ENCODE assay signal across 8 cellular contexts in the genomic region with DNA sequence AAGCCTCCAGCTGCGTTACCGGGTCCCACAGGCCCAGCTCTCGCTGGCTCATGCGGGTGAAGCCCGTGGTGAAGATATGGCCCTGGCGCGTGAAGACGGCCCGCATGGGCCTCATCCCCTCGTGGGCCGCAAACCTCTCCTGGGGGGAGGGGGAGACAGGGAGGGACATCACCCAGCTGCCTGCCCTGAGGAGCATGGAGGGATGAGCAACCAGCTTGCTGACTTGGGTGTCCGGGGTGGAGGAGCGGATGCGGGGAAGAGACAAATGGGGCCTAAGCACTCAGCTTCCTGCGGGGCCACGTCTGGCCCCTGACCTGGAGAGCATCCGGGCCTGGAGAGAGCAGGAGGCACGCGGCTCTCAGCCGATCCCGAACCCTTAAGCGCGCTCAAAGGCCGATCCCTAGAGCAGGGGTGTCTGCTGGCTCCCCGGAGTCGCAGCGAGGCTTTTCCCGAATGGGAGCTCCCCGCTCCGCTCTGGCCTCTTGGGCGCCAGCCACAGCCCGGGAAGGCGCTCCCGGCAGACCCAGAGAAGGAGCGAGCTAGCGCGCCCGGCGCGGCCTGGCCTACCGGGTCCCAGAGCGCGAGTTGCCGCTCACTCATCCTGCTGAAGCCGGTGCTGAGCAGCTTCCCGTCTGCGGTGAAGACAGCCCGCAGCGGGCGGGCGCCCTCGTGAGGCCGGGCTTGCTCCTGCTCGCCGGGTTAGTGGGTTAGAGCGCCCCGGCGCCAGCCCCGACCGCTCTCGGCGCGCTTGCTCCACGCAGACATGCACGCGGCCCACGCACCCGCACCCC. TPM values are rescaled to one million over a fixed set of nuclear protein-coding genes. Genes with fewer than 3 reads are reported as not detected.
A peak's percentile ranks its signal among the peaks of the same experiment; 100 is the strongest.
DNase-seq lines count a peak whose midpoint lies in the region; ATAC-seq and TF ChIP-seq lines count a peak whose summit lies in the region.

No MANE protein-coding gene starts in this region.

- peak; percentile 35 for ATAC-seq in GM21529 (IDR thresholded peaks at IDR 0.05; ENCODE audit: unreplicated experiment)
- ATAC-seq in activated CD8-positive, alpha-beta T cell treated with anti-CD3 and anti-CD28 coated beads, Interleukin-2, amount 10 ng/mL, durations not matched to agents 7 days and 5 days, result peak; percentile 43
- ATAC-seq in memory B cell (ENCODE audit: low read depth), result peak; percentile 57
- ATAC-seq in HG03457 (IDR thresholded peaks at IDR 0.05; ENCODE audit: unreplicated experiment), result no peak

- peaks cover 3% of the 10 kb centered on the region for H3K27me3 Mint-ChIP-seq in activated CD8-positive, alpha-beta T cell treated with anti-CD3 and anti-CD28 coated beads, Interleukin-2, amount 10 ng/mL, durations not matched to agents 7 days and 5 days (ENCODE audit: low read depth)
- no peaks in the 10 kb centered on the region for H3K27me3 Mint-ChIP-seq in memory B cell

- no peaks in the 10 kb centered on the region for H3K9me3 Mint-ChIP-seq in activated CD8-positive, alpha-beta T cell treated with anti-CD3 and anti-CD28 coated beads, Interleukin-2, amount 10 ng/mL, durations not matched to agents 7 days and 5 days (ENCODE audit: insufficient read depth)
- H3K9me3 Mint-ChIP-seq in memory B cell, result no peaks in the 10 kb centered on the region

- DNase-seq in AG09319 (ENCODE audit: extremely low read depth, low read depth) (no peak), NCI-H2107 treated with DMSO at 0.1 percent for 48 hours (lab: John Stamatoyannopoulos, UW; ENCODE audit: unreplicated experiment) (peak; percentile 49), memory B cell (ENCODE audit: low spot score in 2 of 2) (peak; percentile 83 to 89)
- DNase-seq in activated CD8-positive, alpha-beta T cell treated with anti-CD3 and anti-CD28 coated beads, Interleukin-2, amount 10 ng/mL, durations not matched to agents 7 days and 5 days, result peak; percentile 93
- peak; percentile 72 for DNase-seq in effector CD8-positive, alpha-beta T cell (lab: John Stamatoyannopoulos, UW)
- peak; percentile 76 for DNase-seq in stimulated activated CD8-positive, alpha-beta memory T cell treated with anti-CD3 and anti-CD28 coated beads, Interleukin-15, amount 100 ng/mL, for 1 hour (ENCODE audit: low read depth)

- peaks cover 67% of the 10 kb centered on the region for H3K4me1 Mint-ChIP-seq in activated CD8-positive, alpha-beta T cell treated with anti-CD3 and anti-CD28 coated beads, Interleukin-2, amount 10 ng/mL, durations not matched to agents 7 days and 5 days (ENCODE audit: low read depth)
- H3K4me1 Mint-ChIP-seq in memory B cell, result peaks cover 33% of the 10 kb centered on the region

- peak; percentile 58 for TF ChIP-seq CTCF in AG09319 (IDR thresholded peaks at IDR 0.05; ENCODE audit: low read depth, low read length)

- POLR2A ChIA-PET in activated CD8-positive, alpha-beta T cell treated with anti-CD3 and anti-CD28 coated beads, Interleukin-2, amount 10 ng/mL, durations not matched to agents 7 days and 5 days (lab: Charles Lee), result interaction anchor here (0.6 to 4.6 kb wide), 19 partner anchors 10 to 764 kb away, joined by 3 to 26 read pairs (median 5); a partner anchor contains a TSS

- H3K4me3 Mint-ChIP-seq in activated CD8-positive, alpha-beta T cell treated with anti-CD3 and anti-CD28 coated beads, Interleukin-2, amount 10 ng/mL, durations not matched to agents 7 days and 5 days, result peak overlapping the region; percentile 81
- peak overlapping the region; percentile 75 for H3K4me3 Mint-ChIP-seq in memory B cell

- CTCF ChIA-PET in activated CD8-positive, alpha-beta T cell treated with anti-CD3 and anti-CD28 coated beads, Interleukin-2, amount 10 ng/mL, durations not matched to agents 7 days and 5 days (lab: Charles Lee), result interaction anchor here (0.6 to 7.7 kb wide), 59 partner anchors 9 to 500 kb away, joined by 3 to 110 read pairs (median 6); a partner anchor contains a TSS

- H3K36me3 Mint-ChIP-seq in activated CD8-positive, alpha-beta T cell treated with anti-CD3 and anti-CD28 coated beads, Interleukin-2, amount 10 ng/mL, durations not matched to agents 7 days and 5 days (ENCODE audit: low read depth), result no peaks in the 10 kb centered on the region
- H3K36me3 Mint-ChIP-seq in memory B cell, result no peaks in the 10 kb centered on the region

- peak overlapping the region; percentile 94 for H3K27ac Mint-ChIP-seq in activated CD8-positive, alpha-beta T cell treated with anti-CD3 and anti-CD28 coated beads, Interleukin-2, amount 10 ng/mL, durations not matched to agents 7 days and 5 days
- H3K27ac Mint-ChIP-seq in memory B cell, result peak overlapping the region; percentile 32

RNA-seq across cellular contexts. Expression of a gene that starts 5.0 kb away (rescaled TPM):
- total RNA-seq in activated CD8-positive, alpha-beta T cell treated with anti-CD3 and anti-CD28 coated beads, Interleukin-2, amount 10 ng/mL, durations not matched to agents 7 days and 5 days, result 1 to 10 TPM; 6.2 to 6.3 TPM

RNA-seq across cellular contexts. Expression of a gene that starts 24.7 kb away (rescaled TPM):
- total RNA-seq in activated CD8-positive, alpha-beta T cell treated with anti-CD3 and anti-CD28 coated beads, Interleukin-2, amount 10 ng/mL, durations not matched to agents 7 days and 5 days, result 10 to 100 TPM; 11.2 to 12.5 TPM

RNA-seq across cellular contexts. Expression of a gene that starts 28.2 kb away (rescaled TPM):
- total RNA-seq in activated CD8-positive, alpha-beta T cell treated with anti-CD3 and anti-CD28 coated beads, Interleukin-2, amount 10 ng/mL, durations not matched to agents 7 days and 5 days, result 10 to 100 TPM; 72.7 to 75.1 TPM

RNA-seq across cellular contexts. Expression of a gene that starts 49.2 kb away (rescaled TPM):
- total RNA-seq in activated CD8-positive, alpha-beta T cell treated with anti-CD3 and anti-CD28 coated beads, Interleukin-2, amount 10 ng/mL, durations not matched to agents 7 days and 5 days, result 10 to 100 TPM; 96.7 to 97.9 TPM

RNA-seq across cellular contexts. Expression of a gene that starts 50.8 kb away (rescaled TPM):
- total RNA-seq in activated CD8-positive, alpha-beta T cell treated with anti-CD3 and anti-CD28 coated beads, Interleukin-2, amount 10 ng/mL, durations not matched to agents 7 days and 5 days, result 10 to 100 TPM; 21.1 to 21.7 TPM
